ENCODE assay signal across 9 cellular contexts in the genomic region with DNA sequence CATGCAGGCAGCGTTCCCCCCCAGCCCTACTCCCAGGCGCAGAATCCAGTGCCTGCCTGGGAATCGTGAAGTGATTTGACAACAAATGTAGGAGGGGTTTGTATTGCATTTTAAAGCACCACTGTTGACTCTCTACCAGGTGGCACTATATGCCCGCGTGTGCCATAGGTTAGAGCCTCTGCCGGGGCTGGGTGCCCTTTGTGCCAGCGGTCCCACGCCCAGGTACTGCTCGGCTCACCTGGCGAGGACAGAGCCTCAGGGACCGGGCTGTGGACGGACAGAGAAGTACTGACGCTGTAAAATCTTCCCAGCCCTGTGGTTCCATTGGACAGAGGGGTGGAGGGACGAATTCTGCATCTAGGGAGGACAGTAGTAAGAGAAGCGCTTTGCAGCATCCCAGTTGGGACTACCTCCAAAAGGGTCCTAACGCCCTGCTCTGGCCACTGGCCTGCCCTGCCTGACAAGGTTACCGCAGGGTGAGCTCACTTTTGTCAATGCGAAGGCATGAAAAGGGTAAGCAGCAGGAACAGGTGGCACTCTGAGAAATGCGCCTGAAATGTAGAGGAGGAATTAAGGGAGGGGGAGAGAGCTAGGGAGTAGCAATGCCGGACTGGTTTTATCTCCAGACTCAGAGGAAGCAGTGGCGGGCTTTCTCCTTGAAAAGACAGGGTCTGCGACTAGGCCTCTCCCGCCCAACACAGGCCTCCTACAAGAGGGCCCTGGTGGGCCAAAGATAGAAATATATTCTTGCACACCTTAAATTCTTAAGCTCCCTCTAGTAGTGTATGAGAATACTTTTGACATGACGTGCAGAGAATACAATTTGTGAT. TPM values are rescaled to one million over a fixed set of nuclear protein-coding genes. Genes with fewer than 3 reads are reported as not detected.
DNase-seq lines count a peak whose midpoint lies in the region; ATAC-seq and TF ChIP-seq lines count a peak whose summit lies in the region.
"Had no signal": no experiment of that assay in that cellular context is flagged by ENCODE, and none has a peak within 500 bp of the region (broad histone marks: within the 10 kb centered on the region; RNA-seq: fewer than 3 reads in every experiment).

No MANE protein-coding gene starts in this region.

- H3K4me2 ChIP-seq in mesenchymal stem cell (ENCODE audit: low read length, poor library complexity, severe bottlenecking): peak overlapping the region; percentile 97

- H4K8ac ChIP-seq in mesenchymal stem cell (ENCODE audit: low read length): peak overlapping the region; percentile 81

- peak overlapping the region; percentile 48 for H3K4me3 Mint-ChIP-seq in T-helper 2 cell treated with Interferon-gamma antibody and Interleukin-4, amounts not matched to agents 5 μg/mL and 100 μg/mL, for 36 hours

- peak overlapping the region; percentile 83 to 89 for H3K4me3 ChIP-seq in cardiac fibroblast (replicated peaks in 1 of 2; ENCODE audit: low read depth in 2 of 2, low read length in 2 of 2)
- peak overlapping the region; percentile 84 to 90 for H3K4me3 ChIP-seq in mesenchymal stem cell (ENCODE audit: insufficient read depth in 1 of 2, low read depth in 1 of 2, low read length in 2 of 2)
- peak overlapping the region; percentile 56 to 68 (median 62) for H3K4me3 ChIP-seq in transverse colon

- H4K91ac ChIP-seq in mesenchymal stem cell (ENCODE audit: low read length): peak overlapping the region; percentile 41

- no peaks in the 10 kb centered on the region for H3K27me3 ChIP-seq in mesenchymal stem cell (ENCODE audit: control insufficient read depth in 1 of 2, insufficient read depth in 1 of 2, low read length in 2 of 2)
- peaks cover 57% of the 10 kb centered on the region for H3K27me3 ChIP-seq in transverse colon

- no peak overlapping the region for H2BK5ac ChIP-seq in mesenchymal stem cell (ENCODE audit: low read depth, low read length, poor library complexity, severe bottlenecking)

- no peaks in the 10 kb centered on the region for H3K36me3 ChIP-seq in mesenchymal stem cell (ENCODE audit: control insufficient read depth in 1 of 2, insufficient read depth in 2 of 2, low read depth in 1 of 2, low read length in 2 of 2)
- H3K36me3 ChIP-seq in transverse colon: no peaks in the 10 kb centered on the region

- no peaks in the 10 kb centered on the region for H3K9me3 Mint-ChIP-seq in T-helper 2 cell treated with Interferon-gamma antibody and Interleukin-4, amounts not matched to agents 5 μg/mL and 100 μg/mL, for 36 hours

- H2BK15ac ChIP-seq in mesenchymal stem cell (ENCODE audit: low read depth, poor library complexity, severe bottlenecking): no peak overlapping the region

- peaks cover 44% of the 10 kb centered on the region for H3K27me3 Mint-ChIP-seq in T-helper 2 cell treated with Interferon-gamma antibody and Interleukin-4, amounts not matched to agents 5 μg/mL and 100 μg/mL, for 36 hours (ENCODE audit: low read depth)

- DNase-seq in T-helper 2 cell treated with Interferon-gamma antibody and Interleukin-4, amounts not matched to agents 5 μg/mL and 100 μg/mL, for 36 hours (ENCODE audit: low spot score): no peak
- no peak for DNase-seq in T-helper 2 cell
- DNase-seq in NCI-H2227 (lab: John Stamatoyannopoulos, UW; ENCODE audit: unreplicated experiment): peak; percentile 79
- no peak for DNase-seq in cardiac fibroblast (ENCODE audit: low read depth in 2 of 2)
- no peak for DNase-seq in mesenchymal stem cell
- DNase-seq in transverse colon: no peak
- no peak for DNase-seq in 8988T

- no peak overlapping the region for H3K27ac Mint-ChIP-seq in T-helper 2 cell treated with Interferon-gamma antibody and Interleukin-4, amounts not matched to agents 5 μg/mL and 100 μg/mL, for 36 hours

- H3K23ac ChIP-seq in mesenchymal stem cell (ENCODE audit: low read length in 2 of 2): peak overlapping the region in 1 of 2 experiments; percentile 7

- H2BK120ac ChIP-seq in mesenchymal stem cell (ENCODE audit: low read depth, low read length): no peak overlapping the region

- intact Hi-C loops in transverse colon (cut with DNase I; ENCODE audit: low total_unique reads): loop anchor here (10.0 kb wide), 1 partner anchor 210 kb away; no protein-coding TSS in a partner anchor

- H3K4me1 Mint-ChIP-seq in T-helper 2 cell treated with Interferon-gamma antibody and Interleukin-4, amounts not matched to agents 5 μg/mL and 100 μg/mL, for 36 hours (ENCODE audit: low read depth): no peaks in the 10 kb centered on the region

- no peak for TF ChIP-seq EP300 in transverse colon (IDR thresholded peaks at IDR 0.05; ENCODE audit: low read depth)

- in situ Hi-C loops in transverse colon (cut with MboI; ENCODE audit: low pct_ligation_motif_present in 1 of 4, low pct_unique_long_range_greater_than_20kb in 1 of 4, low sequenced_read_pairs in 3 of 4): no loop called here

- WGBS in mesenchymal stem cell: 6% methylated on average over 20 of the region's 24 CpGs
- WGBS in transverse colon (ENCODE audit: low coverage in 1 of 2), 2 donors: 28 to 86% methylated on average over 5 to 24 of the region's 24 CpGs

- peak overlapping the region; percentile 76 for H3K9ac ChIP-seq in mesenchymal stem cell (ENCODE audit: low read length)

- TF ChIP-seq CTCF in cardiac fibroblast (IDR thresholded peaks at IDR 0.05; ENCODE audit: low read depth, low read length) (no peak), transverse colon (IDR thresholded peaks at IDR 0.05) (no peak)

- peaks cover 8% of the 10 kb centered on the region for H3K4me1 ChIP-seq in mesenchymal stem cell (ENCODE audit: control insufficient read depth, insufficient read depth, low read depth, low read length)
- peaks cover 0 to 8% (median 5%) of the 10 kb centered on the region in 4 donors for H3K4me1 ChIP-seq in transverse colon

- H3K9me3 ChIP-seq in mesenchymal stem cell (ENCODE audit: control insufficient read depth, low read length): no peaks in the 10 kb centered on the region
- H3K9me3 ChIP-seq in transverse colon: no peaks in the 10 kb centered on the region

- H3K18ac ChIP-seq in mesenchymal stem cell (ENCODE audit: low read depth in 1 of 2, low read length in 2 of 2): peak overlapping the region; percentile 54 to 72

- H3K27ac ChIP-seq in mesenchymal stem cell (ENCODE audit: low read length, poor library complexity, severe bottlenecking): no peak overlapping the region
- peak overlapping the region; percentile 85 to 91 (median 88) for H3K27ac ChIP-seq in transverse colon
- H3K27ac ChIP-seq: C4-2B had no signal

- ATAC-seq in GM21576 (IDR thresholded peaks at IDR 0.05; ENCODE audit: unreplicated experiment): no peak

- H2AK5ac ChIP-seq in mesenchymal stem cell (ENCODE audit: low read length, severe bottlenecking): no peak overlapping the region

- peak overlapping the region in 1 of 2 experiments; percentile 25 for H2BK12ac ChIP-seq in mesenchymal stem cell (ENCODE audit: low read length in 2 of 2)

- H2AFZ ChIP-seq in mesenchymal stem cell (ENCODE audit: low read depth, low read length): peak overlapping the region; percentile 80

- peaks cover 7% of the 10 kb centered on the region for H3K79me1 ChIP-seq in mesenchymal stem cell (replicated peaks; ENCODE audit: low read length, poor library complexity, severe bottlenecking)

- H3K36me3 Mint-ChIP-seq in T-helper 2 cell treated with Interferon-gamma antibody and Interleukin-4, amounts not matched to agents 5 μg/mL and 100 μg/mL, for 36 hours (ENCODE audit: low read depth): no peaks in the 10 kb centered on the region

- TF ChIP-seq POLR2A in transverse colon (IDR thresholded peaks at IDR 0.05): no peak

- H3K4ac ChIP-seq in mesenchymal stem cell (ENCODE audit: low read depth in 1 of 2, low read length in 2 of 2): no peak overlapping the region

- peak overlapping the region in 1 of 2 experiments; percentile 35 for H3K14ac ChIP-seq in mesenchymal stem cell (ENCODE audit: low read length in 2 of 2)

RNA-seq across cellular contexts. Expression of a gene that starts 0.9 kb away (rescaled TPM):
- polyA plus RNA-seq in mesenchymal stem cell (2013, experiment 1 of 2): 28.8 TPM
- 27.8 TPM for polyA plus RNA-seq in mesenchymal stem cell (2013, experiment 2 of 2)
- total RNA-seq in transverse colon: 100 to 1,000 TPM in 1 of 4 donors, 10 to 100 TPM in 3; 11.0 to 126 (median 22.9) TPM
